Comparison of ENCODE assay signal across 10 cellular contexts in genomic region chr11:74870485-74870884, GRCh38.
DNase-seq lines count a peak whose midpoint lies in the region; ATAC-seq and TF ChIP-seq lines count a peak whose summit lies in the region.
"Had no signal": no experiment of that assay in that cellular context is flagged by ENCODE, and none has a peak within 500 bp of the region (broad histone marks: within the 10 kb centered on the region; RNA-seq: fewer than 3 reads in every experiment).

No MANE protein-coding gene starts in this region.

- intact Hi-C loops in posterior vena cava (cut with DNase I): no loop called here

- TF ChIP-seq POLR2A in erythroblast (IDR thresholded peaks at IDR 0.05; ENCODE audit: low read length): no peak

- in situ Hi-C loops in ACHN (cut with HindIII; ENCODE audit: low pct_ligation_motif_present, low pct_unique_long_range_greater_than_20kb, low sequenced_read_pairs): no loop called here

- no peak for ATAC-seq in HG03175 (IDR thresholded peaks at IDR 0.05; ENCODE audit: unreplicated experiment)

- DNase-seq in ACHN: peak; percentile 60
- peak; percentile 10 for DNase-seq in GF-D8 (lab: John Stamatoyannopoulos, UW)
- DNase-seq in NCI-H69 (lab: John Stamatoyannopoulos, UW): peak; percentile 39
- peak; percentile 60 to 64 for DNase-seq in erythroblast (lab: John Stamatoyannopoulos, UW)
- DNase-seq in NCI-H2196 treated with DMSO at 0.1 percent for 48 hours (lab: John Stamatoyannopoulos, UW; ENCODE audit: unreplicated experiment): no peak
- DNase-seq in posterior vena cava (ENCODE audit: low spot score): no peak
- no peak for DNase-seq in HK-2 (ENCODE audit: unreplicated experiment)
- DNase-seq: activated gamma-delta T cell, NCI-H146 had no signal

Comparison
In these comparisons a context has a peak if more than half of its experiments do, and no peak if none do; other contexts are left out.
1. DNase-seq: peak in ACHN (single experiment), GF-D8 (single experiment), NCI-H69 (single experiment) and erythroblast (2 of 2); none in NCI-H2196 treated with DMSO at 0.1 percent for 48 hours (single experiment), posterior vena cava (single experiment) and HK-2 (single experiment).